In genomic region chr4:77076889-77077635, GRCh38 we compare ENCODE assay signal across 8 cellular contexts. TPM values are rescaled to one million over a fixed set of nuclear protein-coding genes. Genes with fewer than 3 reads are reported as not detected.
DNase-seq lines count a peak whose midpoint lies in the region; ATAC-seq and TF ChIP-seq lines count a peak whose summit lies in the region.

No MANE protein-coding gene starts in this region.

- peaks cover 9% of the 10 kb centered on the region for H3K79me1 ChIP-seq in mesenchymal stem cell (replicated peaks; ENCODE audit: low read length, poor library complexity, severe bottlenecking)

- no peak overlapping the region for H2BK15ac ChIP-seq in mesenchymal stem cell (ENCODE audit: low read depth, poor library complexity, severe bottlenecking)

- H3K9me3 ChIP-seq in cardiac muscle cell (ENCODE audit: low read depth) (no peaks in the 10 kb centered on the region), adrenal gland (replicated peaks in 1 of 3) (no peaks in the 10 kb centered on the region), mesenchymal stem cell (ENCODE audit: control insufficient read depth, low read length) (no peaks in the 10 kb centered on the region), upper lobe of right lung (no peaks in the 10 kb centered on the region)

- H4K8ac ChIP-seq in mesenchymal stem cell (ENCODE audit: low read length), result no peak overlapping the region

- H2AK5ac ChIP-seq in mesenchymal stem cell (ENCODE audit: low read length, severe bottlenecking), result peak overlapping the region; percentile 64

- no peak overlapping the region for H3K14ac ChIP-seq in mesenchymal stem cell (ENCODE audit: low read length in 2 of 2)

- H2BK12ac ChIP-seq in mesenchymal stem cell (ENCODE audit: low read length in 2 of 2), result no peak overlapping the region

- peak overlapping the region; percentile 91 for H3K4me3 ChIP-seq in cardiac muscle cell
- H3K4me3 ChIP-seq in adrenal gland, result peak overlapping the region in 2 of 4 donors; percentile 86 to 87
- peak overlapping the region in 1 of 2 experiments; percentile 85 for H3K4me3 ChIP-seq in mesenchymal stem cell (ENCODE audit: insufficient read depth in 1 of 2, low read depth in 1 of 2, low read length in 2 of 2)
- H3K4me3 ChIP-seq in upper lobe of right lung, result peak overlapping the region; percentile 79

- H3K4me1 ChIP-seq in cardiac muscle cell (ENCODE audit: low read depth) (peaks cover 24% of the 10 kb centered on the region), adrenal gland (replicated peaks in 1 of 2) (peaks cover 8 to 36% of the 10 kb centered on the region in 2 donors), mesenchymal stem cell (ENCODE audit: control insufficient read depth, insufficient read depth, low read depth, low read length) (no peaks in the 10 kb centered on the region), upper lobe of right lung (peaks cover 15% of the 10 kb centered on the region)

- H2BK120ac ChIP-seq in mesenchymal stem cell (ENCODE audit: low read depth, low read length), result no peak overlapping the region

- H4K91ac ChIP-seq in mesenchymal stem cell (ENCODE audit: low read length), result no peak overlapping the region

- no peak overlapping the region for H3K18ac ChIP-seq in mesenchymal stem cell (ENCODE audit: low read depth in 1 of 2, low read length in 2 of 2)

- no peak for TF ChIP-seq POLR2A in adrenal gland (IDR thresholded peaks at IDR 0.05)

- 85 to 88% (median 86%) methylated on average over 10 of the region's 10 CpGs for WGBS in adrenal gland, 4 donors
- WGBS in mesenchymal stem cell, result 95% methylated on average over 9 of the region's 10 CpGs

- ATAC-seq in Right ventricle myocardium superior (ENCODE audit: poor library complexity) (no peak), upper lobe of right lung (no peak), GM18498 (IDR thresholded peaks at IDR 0.05; ENCODE audit: unreplicated experiment) (no peak)

- DNase-seq in cardiac muscle cell (ENCODE audit: low read depth in 1 of 2, low spot score in 1 of 2) (no peak), Right ventricle myocardium superior (no peak), adrenal gland (no peak), mesenchymal stem cell (no peak), upper lobe of right lung (no peak), UCSD-AML1 (lab: John Stamatoyannopoulos, UW; ENCODE audit: unreplicated experiment) (no peak), anterior cingulate cortex (lab: John Stamatoyannopoulos, UW) (no peak)

- peak overlapping the region; percentile 42 for H3K4me2 ChIP-seq in mesenchymal stem cell (ENCODE audit: low read length, poor library complexity, severe bottlenecking)

- peak overlapping the region in 1 of 2 experiments; percentile 44 for H3K23ac ChIP-seq in mesenchymal stem cell (ENCODE audit: low read length in 2 of 2)

- no peak overlapping the region for H2AFZ ChIP-seq in mesenchymal stem cell (ENCODE audit: low read depth, low read length)

- peak overlapping the region; percentile 100 for H3K9ac ChIP-seq in mesenchymal stem cell (ENCODE audit: low read length)

- H3K27ac ChIP-seq in cardiac muscle cell (peak overlapping the region; percentile 99), adrenal gland (peak overlapping the region in 4 of 5 donors; percentile 96 to 99 (median 98)), mesenchymal stem cell (ENCODE audit: low read length, poor library complexity, severe bottlenecking) (no peak overlapping the region), upper lobe of right lung (peak overlapping the region; percentile 99)

- no peak overlapping the region for H3K4ac ChIP-seq in mesenchymal stem cell (ENCODE audit: low read depth in 1 of 2, low read length in 2 of 2)

- no peak for TF ChIP-seq CTCF in cardiac muscle cell (IDR thresholded peaks at IDR 0.05; ENCODE audit: low read depth, low read length)
- no peak for TF ChIP-seq CTCF in adrenal gland (IDR thresholded peaks at IDR 0.05)
- TF ChIP-seq CTCF in upper lobe of right lung (IDR thresholded peaks at IDR 0.05), result no peak

- intact Hi-C loops in Right ventricle myocardium superior (cut with DNase I) (no loop called here), adrenal gland (cut with DNase I) (no loop called here), upper lobe of right lung (cut with DNase I) (no loop called here)

- H2BK5ac ChIP-seq in mesenchymal stem cell (ENCODE audit: low read depth, low read length, poor library complexity, severe bottlenecking), result no peak overlapping the region

- H3K36me3 ChIP-seq in cardiac muscle cell (no peaks in the 10 kb centered on the region), adrenal gland (replicated peaks in 1 of 2) (no peaks in the 10 kb centered on the region), mesenchymal stem cell (ENCODE audit: control insufficient read depth in 1 of 2, insufficient read depth in 2 of 2, low read depth in 1 of 2, low read length in 2 of 2) (no peaks in the 10 kb centered on the region), upper lobe of right lung (no peaks in the 10 kb centered on the region)

- H3K27me3 ChIP-seq in cardiac muscle cell (no peaks in the 10 kb centered on the region), adrenal gland (no peaks in the 10 kb centered on the region), mesenchymal stem cell (ENCODE audit: control insufficient read depth in 1 of 2, insufficient read depth in 1 of 2, low read length in 2 of 2) (no peaks in the 10 kb centered on the region), upper lobe of right lung (no peaks in the 10 kb centered on the region)

RNA-seq across cellular contexts. Expression of gene CCNI, which starts 1.3 kb away (rescaled TPM):
- 115 and 129 TPM in 2 replicates for total RNA-seq in cardiac muscle cell
- polyA plus RNA-seq in cardiac muscle cell, result 140 and 182 TPM in 2 replicates
- 242 TPM for total RNA-seq in Right ventricle myocardium superior
- 100 to 1,000 TPM; 114 to 261 (median 173) TPM for total RNA-seq in adrenal gland
- polyA plus RNA-seq in adrenal gland, result 100 to 1,000 TPM in 1 of 3 donors, 10 to 100 TPM in 2; 32.1 to 142 (median 54.6) TPM
- polyA plus RNA-seq in mesenchymal stem cell (2013, experiment 1 of 2), result 206 TPM
- polyA plus RNA-seq in mesenchymal stem cell (2013, experiment 2 of 2), result 214 TPM
- total RNA-seq in upper lobe of right lung, result 319 TPM
